ENCODE assay signal across 1 cellular context in genomic region chr1:26279598-26280332, GRCh38.
TF ChIP-seq lines count a peak whose summit lies in the region.

SH3BGRL3 (plus strand) TSS chr1:26280086; CDS start chr1:26280156, 70 bp downstream.

TF ChIP-seq in HepG2, 621 proteins besides CTCF, POLR2A, EP300 and RAD21 (continued from another document and continues in another):
- TF ChIP-seq, protein P1, sequence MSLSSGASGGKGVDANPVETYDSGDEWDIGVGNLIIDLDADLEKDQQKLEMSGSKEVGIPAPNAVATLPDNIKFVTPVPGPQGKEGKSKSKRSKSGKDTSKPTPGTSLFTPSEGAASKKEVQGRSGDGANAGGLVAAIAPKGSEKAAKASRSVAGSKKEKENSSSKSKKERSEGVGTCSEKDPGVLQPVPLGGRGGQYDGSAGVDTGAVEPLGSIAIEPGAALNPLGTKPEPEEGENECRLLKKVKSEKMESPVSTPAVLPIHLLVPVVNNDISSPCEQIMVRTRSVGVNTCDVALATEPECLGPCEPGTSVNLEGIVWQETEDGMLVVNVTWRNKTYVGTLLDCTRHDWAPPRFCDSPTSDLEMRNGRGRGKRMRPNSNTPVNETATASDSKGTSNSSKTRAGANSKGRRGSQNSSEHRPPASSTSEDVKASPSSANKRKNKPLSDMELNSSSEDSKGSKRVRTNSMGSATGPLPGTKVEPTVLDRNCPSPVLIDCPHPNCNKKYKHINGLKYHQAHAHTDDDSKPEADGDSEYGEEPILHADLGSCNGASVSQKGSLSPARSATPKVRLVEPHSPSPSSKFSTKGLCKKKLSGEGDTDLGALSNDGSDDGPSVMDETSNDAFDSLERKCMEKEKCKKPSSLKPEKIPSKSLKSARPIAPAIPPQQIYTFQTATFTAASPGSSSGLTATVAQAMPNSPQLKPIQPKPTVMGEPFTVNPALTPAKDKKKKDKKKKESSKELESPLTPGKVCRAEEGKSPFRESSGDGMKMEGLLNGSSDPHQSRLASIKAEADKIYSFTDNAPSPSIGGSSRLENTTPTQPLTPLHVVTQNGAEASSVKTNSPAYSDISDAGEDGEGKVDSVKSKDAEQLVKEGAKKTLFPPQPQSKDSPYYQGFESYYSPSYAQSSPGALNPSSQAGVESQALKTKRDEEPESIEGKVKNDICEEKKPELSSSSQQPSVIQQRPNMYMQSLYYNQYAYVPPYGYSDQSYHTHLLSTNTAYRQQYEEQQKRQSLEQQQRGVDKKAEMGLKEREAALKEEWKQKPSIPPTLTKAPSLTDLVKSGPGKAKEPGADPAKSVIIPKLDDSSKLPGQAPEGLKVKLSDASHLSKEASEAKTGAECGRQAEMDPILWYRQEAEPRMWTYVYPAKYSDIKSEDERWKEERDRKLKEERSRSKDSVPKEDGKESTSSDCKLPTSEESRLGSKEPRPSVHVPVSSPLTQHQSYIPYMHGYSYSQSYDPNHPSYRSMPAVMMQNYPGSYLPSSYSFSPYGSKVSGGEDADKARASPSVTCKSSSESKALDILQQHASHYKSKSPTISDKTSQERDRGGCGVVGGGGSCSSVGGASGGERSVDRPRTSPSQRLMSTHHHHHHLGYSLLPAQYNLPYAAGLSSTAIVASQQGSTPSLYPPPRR (CRISPR knock-in tag; IDR thresholded peaks at IDR 0.05; ENCODE audit: borderline replicate concordance): peak; percentile 34; the same call in 1 of the 2 replicates
- TF ChIP-seq POLR2AphosphoS5 (IDR thresholded peaks at IDR 0.05; ENCODE audit: low read depth, low read length) (peak; percentile 37; the same call in 1 of the 2 replicates), SRF (IDR thresholded peaks at IDR 0.05; ENCODE audit: low read depth, low read length) (no peak), ZNF446 (CRISPR knock-in tag; IDR thresholded peaks at IDR 0.05) (no peak), ZNF280D (CRISPR knock-in tag; IDR thresholded peaks at IDR 0.05) (peak; percentile 76; the same call in 1 of the 2 replicates), PAX8 (CRISPR knock-in tag; IDR thresholded peaks at IDR 0.05; ENCODE audit: borderline replicate concordance) (peak; percentile 41; the same call in 1 of the 2 replicates), ZNF382 (CRISPR knock-in tag; IDR thresholded peaks at IDR 0.05; ENCODE audit: borderline replicate concordance) (no peak), ZBTB49 (CRISPR knock-in tag; IDR thresholded peaks at IDR 0.05; ENCODE audit: borderline replicate concordance) (no peak), GLI4 (CRISPR knock-in tag; IDR thresholded peaks at IDR 0.05; ENCODE audit: borderline replicate concordance) (no peak), CBFB (CRISPR knock-in tag; IDR thresholded peaks at IDR 0.05) (peak; percentile 31; the same call in 1 of the 2 replicates), RFXANK (CRISPR knock-in tag; IDR thresholded peaks at IDR 0.05) (peak; percentile 75), ZNF512B (CRISPR knock-in tag; IDR thresholded peaks at IDR 0.05; ENCODE audit: borderline replicate concordance) (0 out of 2 replicates have a peak, but pooled peaks have one; percentile 57), PLRG1 (conservative IDR thresholded peaks at IDR 0.05) (no peak), SNAI1 (CRISPR knock-in tag; IDR thresholded peaks at IDR 0.05; ENCODE audit: borderline replicate concordance) (no peak), ATF6 (CRISPR knock-in tag; conservative IDR thresholded peaks at IDR 0.05) (no peak), ZFP62 (CRISPR knock-in tag; IDR thresholded peaks at IDR 0.05) (no peak), ZNF572 (CRISPR knock-in tag; IDR thresholded peaks at IDR 0.05) (0 out of 2 replicates have a peak, but pooled peaks have one; percentile 35), SMARCC2 (IDR thresholded peaks at IDR 0.05) (no peak), ZNF543 (CRISPR knock-in tag; IDR thresholded peaks at IDR 0.05) (no peak; the same call in 1 of the 2 replicates), RARG (CRISPR knock-in tag; IDR thresholded peaks at IDR 0.05; ENCODE audit: low read depth) (no peak), NFE2L2 (IDR thresholded peaks at IDR 0.05; ENCODE audit: low read length) (no peak), CSRNP2 (CRISPR knock-in tag; conservative IDR thresholded peaks at IDR 0.05; ENCODE audit: low read depth) (no peak), SRSF1 (optimal IDR thresholded peaks at IDR 0.05; ENCODE audit: low read depth, low read length) (peak; percentile 35), ZNF136 (CRISPR knock-in tag; IDR thresholded peaks at IDR 0.05; ENCODE audit: low read depth) (0 out of 2 replicates have a peak, but pooled peaks have one; percentile 65), ASH2L (IDR thresholded peaks at IDR 0.05; ENCODE audit: insufficient read length, low read depth, low read length) (peak; percentile 47), FOSL1 (CRISPR knock-in tag; IDR thresholded peaks at IDR 0.05; ENCODE audit: borderline replicate concordance) (no peak), STAT5B (CRISPR knock-in tag; IDR thresholded peaks at IDR 0.05) (no peak), ZNF383 (CRISPR knock-in tag; IDR thresholded peaks at IDR 0.05; ENCODE audit: borderline replicate concordance) (no peak), FOXJ3 (CRISPR knock-in tag; IDR thresholded peaks at IDR 0.05; ENCODE audit: borderline replicate concordance) (no peak)
- TF ChIP-seq, protein P2, sequence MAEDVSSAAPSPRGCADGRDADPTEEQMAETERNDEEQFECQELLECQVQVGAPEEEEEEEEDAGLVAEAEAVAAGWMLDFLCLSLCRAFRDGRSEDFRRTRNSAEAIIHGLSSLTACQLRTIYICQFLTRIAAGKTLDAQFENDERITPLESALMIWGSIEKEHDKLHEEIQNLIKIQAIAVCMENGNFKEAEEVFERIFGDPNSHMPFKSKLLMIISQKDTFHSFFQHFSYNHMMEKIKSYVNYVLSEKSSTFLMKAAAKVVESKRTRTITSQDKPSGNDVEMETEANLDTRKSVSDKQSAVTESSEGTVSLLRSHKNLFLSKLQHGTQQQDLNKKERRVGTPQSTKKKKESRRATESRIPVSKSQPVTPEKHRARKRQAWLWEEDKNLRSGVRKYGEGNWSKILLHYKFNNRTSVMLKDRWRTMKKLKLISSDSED (CRISPR knock-in tag; IDR thresholded peaks at IDR 0.05): no peak
- TF ChIP-seq, protein P3, sequence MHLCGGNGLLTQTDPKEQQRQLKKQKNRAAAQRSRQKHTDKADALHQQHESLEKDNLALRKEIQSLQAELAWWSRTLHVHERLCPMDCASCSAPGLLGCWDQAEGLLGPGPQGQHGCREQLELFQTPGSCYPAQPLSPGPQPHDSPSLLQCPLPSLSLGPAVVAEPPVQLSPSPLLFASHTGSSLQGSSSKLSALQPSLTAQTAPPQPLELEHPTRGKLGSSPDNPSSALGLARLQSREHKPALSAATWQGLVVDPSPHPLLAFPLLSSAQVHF (CRISPR knock-in tag; IDR thresholded peaks at IDR 0.05): peak; percentile 60
- TF ChIP-seq, protein P4, sequence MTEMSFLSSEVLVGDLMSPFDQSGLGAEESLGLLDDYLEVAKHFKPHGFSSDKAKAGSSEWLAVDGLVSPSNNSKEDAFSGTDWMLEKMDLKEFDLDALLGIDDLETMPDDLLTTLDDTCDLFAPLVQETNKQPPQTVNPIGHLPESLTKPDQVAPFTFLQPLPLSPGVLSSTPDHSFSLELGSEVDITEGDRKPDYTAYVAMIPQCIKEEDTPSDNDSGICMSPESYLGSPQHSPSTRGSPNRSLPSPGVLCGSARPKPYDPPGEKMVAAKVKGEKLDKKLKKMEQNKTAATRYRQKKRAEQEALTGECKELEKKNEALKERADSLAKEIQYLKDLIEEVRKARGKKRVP (CRISPR knock-in tag; IDR thresholded peaks at IDR 0.05): no peak
- TF ChIP-seq, protein P5, sequence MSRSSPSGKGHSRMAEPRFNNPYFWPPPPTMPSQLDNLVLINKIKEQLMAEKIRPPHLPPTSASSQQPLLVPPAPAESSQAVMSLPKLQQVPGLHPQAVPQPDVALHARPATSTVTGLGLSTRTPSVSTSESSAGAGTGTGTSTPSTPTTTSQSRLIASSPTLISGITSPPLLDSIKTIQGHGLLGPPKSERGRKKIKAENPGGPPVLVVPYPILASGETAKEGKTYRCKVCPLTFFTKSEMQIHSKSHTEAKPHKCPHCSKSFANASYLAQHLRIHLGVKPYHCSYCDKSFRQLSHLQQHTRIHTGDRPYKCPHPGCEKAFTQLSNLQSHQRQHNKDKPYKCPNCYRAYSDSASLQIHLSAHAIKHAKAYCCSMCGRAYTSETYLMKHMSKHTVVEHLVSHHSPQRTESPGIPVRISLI (CRISPR knock-in tag; IDR thresholded peaks at IDR 0.05; ENCODE audit: borderline replicate concordance): peak; percentile 11; the same call in 1 of the 2 replicates
- TF ChIP-seq, protein P6, sequence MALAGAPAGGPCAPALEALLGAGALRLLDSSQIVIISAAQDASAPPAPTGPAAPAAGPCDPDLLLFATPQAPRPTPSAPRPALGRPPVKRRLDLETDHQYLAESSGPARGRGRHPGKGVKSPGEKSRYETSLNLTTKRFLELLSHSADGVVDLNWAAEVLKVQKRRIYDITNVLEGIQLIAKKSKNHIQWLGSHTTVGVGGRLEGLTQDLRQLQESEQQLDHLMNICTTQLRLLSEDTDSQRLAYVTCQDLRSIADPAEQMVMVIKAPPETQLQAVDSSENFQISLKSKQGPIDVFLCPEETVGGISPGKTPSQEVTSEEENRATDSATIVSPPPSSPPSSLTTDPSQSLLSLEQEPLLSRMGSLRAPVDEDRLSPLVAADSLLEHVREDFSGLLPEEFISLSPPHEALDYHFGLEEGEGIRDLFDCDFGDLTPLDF (CRISPR knock-in tag; IDR thresholded peaks at IDR 0.05): no peak
